Comparison of ENCODE assay signal across 13 cellular contexts in genomic region chr16:84959045-84959576, GRCh38. TPM values are rescaled to one million over a fixed set of nuclear protein-coding genes. Genes with fewer than 3 reads are reported as not detected.
DNase-seq lines count a peak whose midpoint lies in the region; ATAC-seq, FAIRE-seq and TF ChIP-seq lines count a peak whose summit lies in the region.
"Had no signal": no experiment of that assay in that cellular context is flagged by ENCODE, and none has a peak within 500 bp of the region (broad histone marks: within the 10 kb centered on the region; RNA-seq: fewer than 3 reads in every experiment).

No MANE protein-coding gene starts in this region.

- H2AFZ ChIP-seq in K562 (ENCODE audit: low read depth, low read length) = 0 out of 2 replicates have a peak overlapping the region, but pooled peaks have one; percentile 2

- H3K9me3 ChIP-seq in HEK293 (ENCODE audit: control insufficient read depth, insufficient read depth, low read depth, low read length) = no peaks in the 10 kb centered on the region
- H3K9me3 ChIP-seq in K562 (replicated peaks; ENCODE audit: control insufficient read depth, insufficient read depth, low read depth, low read length) = 0 out of 2 replicates have a peak, but pooled peaks cover 2% of the 10 kb centered on the region
- H3K9me3 ChIP-seq in uterus = no peaks in the 10 kb centered on the region

- intact Hi-C loops in K562 (cut with micrococcal nuclease) = no loop called here
- intact Hi-C loops in head of caudate nucleus (cut with DNase I) = no loop called here
- intact Hi-C loops in uterus (cut with DNase I; ENCODE audit: low total_unique reads) = no loop called here

- no peaks in the 10 kb centered on the region for H3K9me1 ChIP-seq in K562 (ENCODE audit: control insufficient read depth, insufficient read depth, low read length)

- 39% methylated on average over 13 of the region's 13 CpGs for WGBS in K562 (ENCODE audit: insufficient coverage, low coverage, missing lambda C conversion rate)

- peak; percentile 40 for FAIRE-seq in K562 (lab: Jason Lieb, UNC)
- FAIRE-seq: kidney had no signal

- BruUV-seq in K562 (replicated peaks; lab: Mats Ljungman, UMichigan) = no TSS peak

- H3K27ac Mint-ChIP-seq in mesothelial cell of epicardium (no peak overlapping the region), osteocyte (ENCODE audit: unreplicated experiment) (no peak overlapping the region)
- H3K27ac Mint-ChIP-seq: natural killer cell treated with Interleukin-12 subunit alpha and Interleukin-12 subunit beta and Interleukin-15 and Interleukin-18, amount 100 ng/mL, for 72 hours had no signal

- peaks cover 11 to 14% of the 10 kb centered on the region in 2 experiments; a peak in 3 of 5 replicates for H3K27me3 ChIP-seq in K562 (ENCODE audit: control insufficient read depth in 2 of 2, insufficient read depth in 2 of 2, low read length in 2 of 2)
- H3K27me3 ChIP-seq in uterus = no peaks in the 10 kb centered on the region

- peak; percentile 11 for DNase-seq in COLO668 (lab: John Stamatoyannopoulos, UW; ENCODE audit: unreplicated experiment)
- peak; percentile 59 to 90 (median 76) for DNase-seq in K562 (ENCODE audit: extremely low read depth in 1 of 4, low spot score in 3 of 4)
- no peak for DNase-seq in mesothelial cell of epicardium (ENCODE audit: low spot score in 2 of 2, unreplicated experiment in 2 of 2)
- no peak for DNase-seq in osteocyte (ENCODE audit: extremely low spot score, unreplicated experiment)
- no peak for DNase-seq in head of caudate nucleus
- no peak for DNase-seq in AG08395 (ENCODE audit: low spot score)
- no peak for DNase-seq in uterus
- DNase-seq: activated CD8-positive, alpha-beta memory T cell treated with anti-CD3 and anti-CD28 coated beads, Interleukin-2, amount 50 U/mL, for 48 hours; KG1; kidney; stimulated activated CD4-positive, alpha-beta T cell treated with anti-CD3 and anti-CD28 coated beads, Interleukin-15, amount 100 ng/mL, for 24 hours had no signal

- H3K27me3 Mint-ChIP-seq in mesothelial cell of epicardium (ENCODE audit: low read depth) (no peaks in the 10 kb centered on the region), osteocyte (ENCODE audit: unreplicated experiment) (no peaks in the 10 kb centered on the region)

- peaks cover 5% of the 10 kb centered on the region for H4K20me1 ChIP-seq in K562 (replicated peaks; ENCODE audit: control insufficient read depth, insufficient read depth, low read length)

- H3K36me3 Mint-ChIP-seq in mesothelial cell of epicardium = no peaks in the 10 kb centered on the region
- no peaks in the 10 kb centered on the region for H3K36me3 Mint-ChIP-seq in osteocyte (ENCODE audit: unreplicated experiment)
- H3K36me3 Mint-ChIP-seq: natural killer cell treated with Interleukin-12 subunit alpha and Interleukin-12 subunit beta and Interleukin-15 and Interleukin-18, amount 100 ng/mL, for 72 hours had no signal

- peak; percentile 86 for ATAC-seq in K562

- TF ChIP-seq CTCF in HEK293 (tag by site-specific recombination; IDR thresholded peaks at IDR 0.05) (peak; percentile 64), K562 (IDR thresholded peaks at IDR 0.05 in 2 of 3, conservative IDR thresholded peaks at IDR 0.05 in 1 of 3; ENCODE audit: insufficient read depth in 2 of 3, low read depth in 1 of 3, low read length in 3 of 3) (peak; percentile 94 to 99 (median 99)), mesothelial cell of epicardium (IDR thresholded peaks at IDR 0.05; ENCODE audit: unreplicated experiment) (peak; percentile 27), osteocyte (IDR thresholded peaks at IDR 0.05) (no peak), uterus (IDR thresholded peaks at IDR 0.05) (no peak)

- H3K9ac ChIP-seq in K562 (ENCODE audit: insufficient read depth in 1 of 2, low read depth in 2 of 2, low read length in 2 of 2) = peak overlapping the region in 1 of 2 experiments; percentile 45; a peak in 1 of 4 replicates

- no peak for TF ChIP-seq EP300 in K562 (IDR thresholded peaks at IDR 0.05; ENCODE audit: low read length)

- CTCF ChIA-PET in HEK293 (lab: Yijun Ruan, JAX) (interaction anchor here (0.5 to 1.0 kb wide), 3 partner anchors 9 to 34 kb away, joined by 3 to 5 read pairs (median 3); no protein-coding TSS in a partner anchor), K562 (lab: Yijun Ruan, JAX; ENCODE audit: low intra/inter-chr PET ratio) (interaction anchor here (1.0 to 1.7 kb wide), 2 partner anchors 12 to 203 kb away, joined by 3 to 4 read pairs; no protein-coding TSS in a partner anchor)

- no peaks in the 10 kb centered on the region for H3K79me2 ChIP-seq in K562 (ENCODE audit: control insufficient read depth, insufficient read depth, low read length)

- TF ChIP-seq POLR2A in K562 (conservative IDR thresholded peaks at IDR 0.05) (no peak), uterus (IDR thresholded peaks at IDR 0.05) (no peak)

- H3K4me1 ChIP-seq in HEK293 (ENCODE audit: control insufficient read depth, insufficient read depth, low read length) (no peaks in the 10 kb centered on the region), K562 (replicated peaks in 1 of 2; ENCODE audit: control insufficient read depth in 2 of 2, insufficient read depth in 2 of 2, low read length in 2 of 2) (peaks cover 3 to 28% of the 10 kb centered on the region in 2 experiments; a peak in 4 of 5 replicates), uterus (no peaks in the 10 kb centered on the region)

- no peak overlapping the region for H3K4me3 Mint-ChIP-seq in mesothelial cell of epicardium
- no peak overlapping the region for H3K4me3 Mint-ChIP-seq in osteocyte (ENCODE audit: unreplicated experiment)
- H3K4me3 Mint-ChIP-seq: natural killer cell treated with Interleukin-12 subunit alpha and Interleukin-12 subunit beta and Interleukin-15 and Interleukin-18, amount 100 ng/mL, for 72 hours had no signal

- peak in 1 of 2 experiments; percentile 52; a peak in 2 of 4 replicates for TF ChIP-seq RAD21 in K562 (CRISPR knock-in tag; conservative IDR thresholded peaks at IDR 0.05 in 1 of 2, IDR thresholded peaks at IDR 0.05 in 1 of 2)

- no peak overlapping the region; the same call in 1 of the 2 replicates for H3K4me2 ChIP-seq in K562 (ENCODE audit: insufficient read depth, low read length)

- no peak overlapping the region for H3K27ac ChIP-seq in HEK293 (ENCODE audit: extremely low read depth, low read depth, low read length)
- no peak overlapping the region for H3K27ac ChIP-seq in K562 (ENCODE audit: extremely low read depth, low read depth, low read length)
- H3K27ac ChIP-seq in uterus = no peak overlapping the region

- H3K36me3 ChIP-seq in HEK293 (ENCODE audit: control insufficient read depth in 2 of 2, insufficient read depth in 1 of 2, low read length in 2 of 2) (no peaks in the 10 kb centered on the region), K562 (ENCODE audit: control insufficient read depth, insufficient read depth, low read length) (no peaks in the 10 kb centered on the region), uterus (no peaks in the 10 kb centered on the region)

- H3K4me1 Mint-ChIP-seq in mesothelial cell of epicardium = peaks cover 16% of the 10 kb centered on the region
- no peaks in the 10 kb centered on the region for H3K4me1 Mint-ChIP-seq in osteocyte (ENCODE audit: unreplicated experiment)

- H3K9me3 Mint-ChIP-seq in mesothelial cell of epicardium (no peaks in the 10 kb centered on the region), osteocyte (ENCODE audit: unreplicated experiment) (no peaks in the 10 kb centered on the region)
- H3K9me3 Mint-ChIP-seq: natural killer cell treated with Interleukin-12 subunit alpha and Interleukin-12 subunit beta and Interleukin-15 and Interleukin-18, amount 100 ng/mL, for 72 hours had no signal

- H3K4me3 ChIP-seq in HEK293 (ENCODE audit: low read depth, low read length) (no peak overlapping the region), K562 (no peak overlapping the region), uterus (no peak overlapping the region)

- in situ Hi-C loops in K562 (cut with MboI) = no loop called here

- POLR2A ChIA-PET in HEK293 (lab: Yijun Ruan, JAX) = no interaction called here
- POLR2A ChIA-PET in K562 (lab: Yijun Ruan, JAX) = no interaction called here

TF ChIP-seq in HEK293, 187 proteins besides CTCF, POLR2A, EP300 and RAD21 (continues in another document):
- no peak for TF ChIP-seq ZNF621 (tag by site-specific recombination; IDR thresholded peaks at IDR 0.05)
- no peak for TF ChIP-seq WT1 (tag by site-specific recombination; IDR thresholded peaks at IDR 0.05)
- no peak for TF ChIP-seq KLF10 (tag by site-specific recombination; IDR thresholded peaks at IDR 0.05)
- TF ChIP-seq SP2 (tag by site-specific recombination; IDR thresholded peaks at IDR 0.05) = no peak

TF ChIP-seq in K562, 482 proteins besides CTCF, POLR2A, EP300 and RAD21 (continues in another document):
- TF ChIP-seq ZNF121 (CRISPR knock-in tag; conservative IDR thresholded peaks at IDR 0.05) (no peak), NFIC (IDR thresholded peaks at IDR 0.05) (peak; percentile 30; the same call in 1 of the 2 replicates), NRF1 (conservative IDR thresholded peaks at IDR 0.05 in 1 of 2, IDR thresholded peaks at IDR 0.05 in 1 of 2) (no peak), SMARCA5 (IDR thresholded peaks at IDR 0.05) (0 out of 2 replicates have a peak, but pooled peaks have one; percentile 22), SMC3 (conservative IDR thresholded peaks at IDR 0.05; ENCODE audit: insufficient read depth, low read depth, low read length) (peak; percentile 40; the same call in 1 of the 2 replicates)

RNA-seq across cellular contexts. Expression of gene ZDHHC7, which starts 52.2 kb away (rescaled TPM):
- total RNA-seq in K562 (2011; cell fraction: chromatin; rRNA removed; ENCODE audit: low replicate concordance) = 116 and 182 TPM in 2 replicates
- total RNA-seq in K562 (2011; cell fraction: nucleolus; rRNA removed) = 70.2 and 72.6 TPM in 2 replicates
- total RNA-seq in K562 (2011; cell fraction: nucleoplasm; rRNA removed) = 82.7 and 89.1 TPM in 2 replicates
- total RNA-seq in K562 (2014; rRNA removed) (37.4 and 42.5 TPM in 2 replicates), K562 (2014; rRNA removed; fragmentation: Illumina TruSeq; extraction: Trizol) (37.2 and 38.1 TPM in 2 replicates), K562 (2015; rRNA removed; fragmentation: Illumina TruSeq; extraction: Trizol) (44.5 and 44.6 TPM in 2 replicates), K562 (2021) (45.7 and 47.0 TPM in 2 replicates), mesothelial cell of epicardium (45.4 to 47.9 TPM (median 45.7 TPM) in 3 replicates), osteocyte (53.6 and 53.7 TPM in 2 replicates), uterus (10 to 100 TPM; 16.5 to 50.2 (median 39.1) TPM)
- polyA plus RNA-seq in K562 (2011; rRNA removed) (36.5 and 42.5 TPM in 2 replicates), K562 (2014; fragmentation: Illumina TruSeq; extraction: Trizol) (48.2 and 49.7 TPM in 2 replicates), K562 (2014; fragmentation: Nextera tagmentation; extraction: Ambion mirVana) (1 to 10 TPM; 1.7 to 1.8 TPM), K562 (2014; rRNA removed) (31.3 and 39.8 TPM in 2 replicates)
- 43.9 and 59.7 TPM in 2 replicates for polyA plus RNA-seq in K562 (2011; cell fraction: cytosol; rRNA removed)
- polyA plus RNA-seq in K562 (2011; cell fraction: nucleus; rRNA removed) = 78.8 and 96.8 TPM in 2 replicates
- polyA plus RNA-seq in K562 (2012) = 37.6 and 39.5 TPM in 2 replicates
- polyA minus RNA-seq in K562 (2011; rRNA and poly(A)+ RNA removed) = 22.4 and 22.5 TPM in 2 replicates
- 14.8 and 19.9 TPM in 2 replicates for polyA minus RNA-seq in K562 (2011; cell fraction: cytosol; rRNA and poly(A)+ RNA removed)
- polyA minus RNA-seq in K562 (2011; cell fraction: nucleus; rRNA and poly(A)+ RNA removed) = 17.2 and 23.5 TPM in 2 replicates

Comparison
In these comparisons a context has a peak if more than half of its experiments do, and no peak if none do; other contexts are left out.
1. DNase-seq: peak in COLO668 (single experiment) and K562 (4 of 4); none in mesothelial cell of epicardium (0 of 2), osteocyte (single experiment), head of caudate nucleus (0 of 42), AG08395 (single experiment) and uterus (0 of 2).
2. CTCF ChIP-seq: peak in HEK293 (single experiment), K562 (3 of 3) and mesothelial cell of epicardium (single experiment); none in osteocyte (single experiment) and uterus (0 of 4).